ENCODE assay signal across 8 cellular contexts in genomic region chr5:50744761-50745160, GRCh38.
DNase-seq lines count a peak whose midpoint lies in the region; ATAC-seq and TF ChIP-seq lines count a peak whose summit lies in the region.

No MANE protein-coding gene starts in this region.

- peak overlapping the region; percentile 70 for H3K4me2 ChIP-seq in OCI-LY3 (ENCODE audit: low read length)

- ATAC-seq in HG02610 (IDR thresholded peaks at IDR 0.05; ENCODE audit: unreplicated experiment), result peak; percentile 65
- peak; percentile 22 for ATAC-seq in esophagus mucosa

- no peaks in the 10 kb centered on the region for H3K9me3 ChIP-seq in OCI-LY3 (ENCODE audit: insufficient read depth, low read length)

- DNase-seq in SHP77 treated with DMSO at 0.1 percent for 48 hours (lab: John Stamatoyannopoulos, UW), result peak; percentile 8
- no peak for DNase-seq in SHP77 (lab: John Stamatoyannopoulos, UW)
- no peak for DNase-seq in NCI-H510A (lab: John Stamatoyannopoulos, UW)
- no peak for DNase-seq in activated effector memory CD4-positive, alpha-beta T cell treated with anti-CD3 and anti-CD28 coated beads, Interleukin-2, amount 50 U/mL, for 16 hours

- peak overlapping the region; percentile 32; the same call in 1 of the 2 replicates for H3K4me3 ChIP-seq in OCI-LY3 (ENCODE audit: low read length)
- peak overlapping the region in 4 of 7 experiments; percentile 5 to 15 (median 8) for H3K4me3 ChIP-seq in skin epidermis

- H3K4me1 ChIP-seq in OCI-LY3 (ENCODE audit: low read length), result peaks cover 7% of the 10 kb centered on the region

- 0 out of 2 replicates have a peak, but pooled peaks cover 3% of the 10 kb centered on the region for H3K79me2 ChIP-seq in OCI-LY3 (ENCODE audit: low read length)

- H3K27me3 ChIP-seq in OCI-LY3 (ENCODE audit: low read depth, low read length), result no peaks in the 10 kb centered on the region

- H3K9ac ChIP-seq in OCI-LY3 (ENCODE audit: low read length), result no peak overlapping the region

- TF ChIP-seq CTCF in OCI-LY3 (IDR thresholded peaks at IDR 0.05; ENCODE audit: low read depth, low read length), result no peak

- H4K20me1 ChIP-seq in OCI-LY3 (ENCODE audit: insufficient read depth, low read length), result no peaks in the 10 kb centered on the region

- no peaks in the 10 kb centered on the region for H3K36me3 ChIP-seq in OCI-LY3 (replicated peaks; ENCODE audit: low read depth, low read length)

- H3K27ac ChIP-seq in OCI-LY3 (ENCODE audit: low read length) (no peak overlapping the region), skin epidermis (peak overlapping the region in 14 of 21 experiments; percentile 6 to 81 (median 42))

- H2AFZ ChIP-seq in OCI-LY3 (ENCODE audit: low read depth, low read length), result no peak overlapping the region
